8 cellular contexts compared by ENCODE assay signal in the genomic region with DNA sequence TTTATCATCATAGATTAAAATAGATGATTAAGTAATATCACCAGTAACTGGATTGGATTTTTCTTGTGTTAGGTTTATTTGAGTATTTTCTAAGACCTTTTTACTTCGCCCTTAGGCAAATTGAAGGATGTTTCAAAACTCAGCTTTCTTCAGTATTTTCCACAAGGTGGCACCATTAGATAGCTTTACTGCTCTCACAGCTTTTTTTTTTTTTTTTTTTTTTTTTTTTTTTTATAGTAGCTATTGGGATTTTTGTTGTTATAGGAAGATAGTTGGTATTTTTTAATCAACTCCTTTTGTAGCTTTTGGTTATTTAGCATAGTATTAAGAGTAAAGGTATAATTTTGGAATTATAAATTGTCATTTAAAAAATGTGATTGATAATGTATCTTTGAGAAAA. TPM values are rescaled to one million over a fixed set of nuclear protein-coding genes. Genes with fewer than 3 reads are reported as not detected.
DNase-seq lines count a peak whose midpoint lies in the region; ATAC-seq, FAIRE-seq and TF ChIP-seq lines count a peak whose summit lies in the region.
"Not testable (repeated sequence)": the region's sequence is repeated elsewhere in the genome, so short reads cannot be mapped to it uniquely, and the experiment has no call there.

No MANE protein-coding gene starts in this region.

- POLR2A ChIA-PET in BJ (lab: Charles Lee) (interaction anchor here (0.6 to 1.0 kb wide), 2 partner anchors 302 to 304 kb away, joined by 5 to 12 read pairs; no protein-coding TSS in a partner anchor), PC-3 (lab: Charles Lee; ENCODE audit: unreplicated experiment) (interaction anchor here (0.6 kb wide), 1 partner anchor 116 kb away, joined by 6 read pairs; no protein-coding TSS in a partner anchor)

- H3K9me2 ChIP-seq in MM.1S (replicated peaks; ENCODE audit: insufficient read depth, low read length); PC-3 (replicated peaks; ENCODE audit: low read length): not testable (repeated sequence)

- not testable (repeated sequence) for H3K4me2 ChIP-seq in MM.1S (ENCODE audit: low read depth, low read length); PC-3 (ENCODE audit: low read length)

- H3K27ac ChIP-seq in MM.1S (ENCODE audit: low read length); PC-3 (ENCODE audit: low read length); body of pancreas; lower lobe of right lung; psoas muscle: not testable (repeated sequence)

- not testable (repeated sequence) for H3K36me3 ChIP-seq in BJ (ENCODE audit: control insufficient read depth, insufficient read depth, low read length); MM.1S (replicated peaks; ENCODE audit: insufficient read depth, low read length); PC-3 (ENCODE audit: low read depth, low read length); body of pancreas (replicated peaks in 1 of 2; ENCODE audit: insufficient read depth in 1 of 2, low read depth in 2 of 2); lower lobe of right lung; psoas muscle (ENCODE audit: insufficient read depth in 1 of 2, low read depth in 1 of 2)

- not testable (repeated sequence) for DNase-seq in BJ (ENCODE audit: low read depth); GM18507 (ENCODE audit: extremely low spot score, insufficient read length, low read depth); body of pancreas; lower lobe of right lung; psoas muscle
- DNase-seq in MM.1S (peak; percentile 7), PC-3 (peak; percentile 10), fibroblast of villous mesenchyme (ENCODE audit: low read depth) (peak; percentile 13)

- H3K9ac ChIP-seq in MM.1S (ENCODE audit: low read length); PC-3 (ENCODE audit: low read length): not testable (repeated sequence)

- TF ChIP-seq CTCF in BJ (IDR thresholded peaks at IDR 0.05; ENCODE audit: insufficient read depth, low read depth, low read length) (peak; percentile 15; the same call in 1 of the 2 replicates), MM.1S (IDR thresholded peaks at IDR 0.05; ENCODE audit: low read length) (peak; percentile 14; the same call in 1 of the 2 replicates), PC-3 (conservative IDR thresholded peaks at IDR 0.05; ENCODE audit: low read depth, low read length) (peak; percentile 39; the same call in 1 of the 2 replicates), body of pancreas (IDR thresholded peaks at IDR 0.05) (peak in 4 of 7 experiments; percentile 19 to 41 (median 28)), fibroblast of villous mesenchyme (IDR thresholded peaks at IDR 0.05; ENCODE audit: insufficient read depth, low read depth, low read length) (peak; percentile 13), lower lobe of right lung (IDR thresholded peaks at IDR 0.05) (peak; percentile 37), psoas muscle (IDR thresholded peaks at IDR 0.05) (peak; percentile 32)

- H4K20me1 ChIP-seq in MM.1S (ENCODE audit: insufficient read depth, low read length); PC-3 (ENCODE audit: low read length): not testable (repeated sequence)

- 41 to 48% methylated on average over 1 of the region's 1 CpG for WGBS in body of pancreas, 2 donors
- WGBS in psoas muscle, 3 donors, result 50 to 67% methylated on average over 1 of the region's 1 CpG; no CpG with 5 or more reads in 1 of the 3 donors

- not testable (repeated sequence) for H3F3A ChIP-seq in MM.1S (ENCODE audit: insufficient read depth, low read length); PC-3 (ENCODE audit: low read length, unreplicated experiment)

- CTCF ChIA-PET in BJ (lab: Yijun Ruan, JAX) (interaction anchor here (1.0 kb wide), 1 partner anchor 312 kb away, joined by 3 read pairs; no protein-coding TSS in a partner anchor), PC-3 (lab: Charles Lee) (interaction anchor here (0.6 to 1.4 kb wide), 11 partner anchors 70 to 414 kb away, joined by 3 to 92 read pairs (median 4); partner anchors contain the start of gene ARMC10)

- not testable (repeated sequence) for H3K27me3 ChIP-seq in BJ (ENCODE audit: control insufficient read depth, insufficient read depth, low read length); MM.1S (replicated peaks; ENCODE audit: insufficient read depth, low read length); PC-3 (ENCODE audit: low read length); body of pancreas; lower lobe of right lung (ENCODE audit: low read depth); psoas muscle (ENCODE audit: insufficient read depth in 3 of 3, low read length in 2 of 3)

- H3K9me3 ChIP-seq in MM.1S (replicated peaks; ENCODE audit: insufficient read depth, low read length); PC-3 (ENCODE audit: low read length); body of pancreas; lower lobe of right lung; psoas muscle: not testable (repeated sequence)

- intact Hi-C loops in PC-3 (cut with micrococcal nuclease) (loop anchor here (2.0 kb wide), 1 partner anchor 305 kb away; no protein-coding TSS in a partner anchor), psoas muscle (cut with DNase I) (loop anchor here in 1 of 2 donors (5.0 kb wide), 1 partner anchor 304 kb away; no protein-coding TSS in a partner anchor)
- intact Hi-C loops in body of pancreas (cut with DNase I); lower lobe of right lung (cut with DNase I): not testable (repeated sequence)

- H3K4me3 ChIP-seq in BJ (ENCODE audit: low read depth, low read length); MM.1S (ENCODE audit: low read length); PC-3 (ENCODE audit: low read length); body of pancreas; fibroblast of villous mesenchyme (ENCODE audit: low read depth, low read length); lower lobe of right lung; psoas muscle: not testable (repeated sequence)

- not testable (repeated sequence) for BruUV-seq in PC-3 (replicated peaks; lab: Mats Ljungman, UMichigan)

- FAIRE-seq in GM18507 (lab: Jason Lieb, UNC), result peak; percentile 77

- H3K79me2 ChIP-seq in MM.1S (ENCODE audit: low read length); PC-3 (ENCODE audit: low read length): not testable (repeated sequence)

- not testable (repeated sequence) for H3K4me1 ChIP-seq in MM.1S (ENCODE audit: low read length); PC-3 (ENCODE audit: insufficient read depth, low read length); body of pancreas; lower lobe of right lung; psoas muscle

- H2AFZ ChIP-seq in MM.1S (ENCODE audit: low read length); PC-3 (ENCODE audit: low read length): not testable (repeated sequence)

- not testable (repeated sequence) for ATAC-seq in PC-3, body of pancreas, lower lobe of right lung
- ATAC-seq in psoas muscle, result peak in 1 of 4 donors; percentile 53

- not testable (repeated sequence) for TF ChIP-seq POLR2A in body of pancreas (IDR thresholded peaks at IDR 0.05)

RNA-seq across cellular contexts. Expression of gene FAM185A, which starts 9.4 kb away (rescaled TPM):
- polyA plus RNA-seq in BJ (2011; rRNA removed) (3.0 and 3.4 TPM in 2 replicates), psoas muscle (10 to 100 TPM in 1 of 3 donors, 1 to 10 TPM in 2; 5.2 to 11.1 (median 5.4) TPM)
- 4.0 and 4.1 TPM in 2 replicates for polyA minus RNA-seq in BJ (2011; rRNA and poly(A)+ RNA removed)
- total RNA-seq in PC-3 (2014; rRNA removed) (10.0 and 12.8 TPM in 2 replicates), body of pancreas (10 to 100 TPM; 19.7 to 21.4 TPM), fibroblast of villous mesenchyme (8.2 and 8.4 TPM in 2 replicates), lower lobe of right lung (10.0 TPM), psoas muscle (1 to 10 TPM; 6.7 to 9.6 (median 8.6) TPM)
